8 cellular contexts compared by ENCODE assay signal in the genomic region with DNA sequence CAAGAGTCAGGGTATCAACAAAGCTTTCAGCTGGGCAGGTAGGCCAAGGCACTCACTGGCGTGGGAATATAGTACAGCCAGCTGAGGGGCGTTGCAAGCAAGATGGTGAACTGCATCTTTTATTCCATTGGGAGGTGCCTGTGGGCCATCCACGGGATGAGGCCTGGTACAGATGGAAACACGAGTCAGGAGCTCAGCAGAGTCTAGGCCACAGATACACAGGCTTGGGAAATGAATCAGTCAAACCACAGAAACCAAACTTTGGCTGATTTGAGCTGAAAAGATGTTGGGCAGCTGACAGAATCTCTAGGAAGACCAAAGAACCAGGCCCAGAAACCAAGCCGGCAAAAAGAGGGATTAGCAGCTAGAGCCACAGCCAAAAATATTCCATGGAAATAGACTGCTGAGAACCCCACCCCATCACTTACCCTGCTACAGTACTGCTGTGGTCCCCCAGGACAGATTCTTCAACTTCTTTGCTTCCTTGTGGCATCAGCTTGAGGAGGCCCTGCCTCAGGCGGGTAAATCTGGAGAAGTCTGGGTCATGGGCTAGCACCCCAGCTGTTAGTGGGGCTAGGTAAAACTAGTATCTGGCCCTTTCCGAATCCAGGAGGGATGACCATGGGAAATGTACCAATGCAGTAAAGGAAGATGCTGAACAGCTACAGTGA.
DNase-seq lines count a peak whose midpoint lies in the region; ATAC-seq and TF ChIP-seq lines count a peak whose summit lies in the region.

No MANE protein-coding gene starts in this region.

- H3K27me3 Mint-ChIP-seq in activated naive CD4-positive, alpha-beta T cell treated with anti-CD3 and anti-CD28 coated beads, Interleukin-2, amount 50 U/mL, for 24 hours, result no peaks in the 10 kb centered on the region
- H3K27me3 Mint-ChIP-seq in naive thymus-derived CD8-positive, alpha-beta T cell, result no peaks in the 10 kb centered on the region
- H3K27me3 Mint-ChIP-seq in endodermal cell (ENCODE audit: insufficient read depth), result no peaks in the 10 kb centered on the region

- TF ChIP-seq CTCF in endodermal cell (conservative IDR thresholded peaks at IDR 0.05) (no peak), lower lobe of right lung (IDR thresholded peaks at IDR 0.05) (no peak), lower leg skin (IDR thresholded peaks at IDR 0.05) (no peak)

- WGBS in endodermal cell (ENCODE audit: insufficient coverage in 1 of 2, insufficient read length in 1 of 2), 2 experiments, result 93 to 95% methylated on average over 6 to 7 of the region's 7 CpGs
- 78 to 79% methylated on average over 7 of the region's 7 CpGs for WGBS in lower leg skin, 2 donors

- H3K27ac ChIP-seq in endodermal cell (ENCODE audit: low read depth, low read length) (no peak overlapping the region), lower lobe of right lung (no peak overlapping the region)

- H3K4me3 ChIP-seq in endodermal cell (ENCODE audit: low read length) (no peak overlapping the region), lower lobe of right lung (no peak overlapping the region), lower leg skin (ENCODE audit: low read depth, poor library complexity, severe bottlenecking) (no peak overlapping the region)

- H3K9me3 ChIP-seq in endodermal cell (ENCODE audit: control insufficient read depth, low read length) (no peaks in the 10 kb centered on the region), lower lobe of right lung (no peaks in the 10 kb centered on the region)

- POLR2A ChIA-PET in naive thymus-derived CD8-positive, alpha-beta T cell (lab: Charles Lee), result interaction anchor here (0.5 to 2.2 kb wide), 5 partner anchors 10 to 201 kb away, joined by 3 to 7 read pairs (median 4); no protein-coding TSS in a partner anchor

- no peak overlapping the region for H3K9ac ChIP-seq in endodermal cell (ENCODE audit: extremely low read depth, low read length, poor library complexity, severe bottlenecking)

- peak overlapping the region; percentile 85 for H3K27ac Mint-ChIP-seq in activated naive CD4-positive, alpha-beta T cell treated with anti-CD3 and anti-CD28 coated beads, Interleukin-2, amount 50 U/mL, for 24 hours
- H3K27ac Mint-ChIP-seq in naive thymus-derived CD8-positive, alpha-beta T cell, result peak overlapping the region in 9 of 10 donors; percentile 14 to 97 (median 74)
- no peak overlapping the region for H3K27ac Mint-ChIP-seq in endodermal cell

- H3K9me3 Mint-ChIP-seq in activated naive CD4-positive, alpha-beta T cell treated with anti-CD3 and anti-CD28 coated beads, Interleukin-2, amount 50 U/mL, for 24 hours, result no peaks in the 10 kb centered on the region
- no peaks in the 10 kb centered on the region for H3K9me3 Mint-ChIP-seq in naive thymus-derived CD8-positive, alpha-beta T cell
- no peaks in the 10 kb centered on the region for H3K9me3 Mint-ChIP-seq in endodermal cell

- H3K4me1 ChIP-seq in endodermal cell (ENCODE audit: control insufficient read depth, insufficient read depth, low read length) (peaks cover 3% of the 10 kb centered on the region), lower lobe of right lung (peaks cover 11% of the 10 kb centered on the region)

- no peak overlapping the region for H3K4me3 Mint-ChIP-seq in activated naive CD4-positive, alpha-beta T cell treated with anti-CD3 and anti-CD28 coated beads, Interleukin-2, amount 50 U/mL, for 24 hours
- H3K4me3 Mint-ChIP-seq in naive thymus-derived CD8-positive, alpha-beta T cell, result peak overlapping the region in 7 of 10 donors; percentile 8 to 56 (median 34)
- H3K4me3 Mint-ChIP-seq in endodermal cell, result no peak overlapping the region

- DNase-seq in GM04503 (ENCODE audit: low read depth), result peak; percentile 95
- DNase-seq in naive thymus-derived CD8-positive, alpha-beta T cell, result no peak
- no peak for DNase-seq in endodermal cell
- DNase-seq in lower lobe of right lung, result no peak
- DNase-seq in lower leg skin (ENCODE audit: low spot score in 2 of 2), result no peak

- H3K36me3 ChIP-seq in endodermal cell (ENCODE audit: control insufficient read depth, insufficient read depth, low read length) (no peaks in the 10 kb centered on the region), lower lobe of right lung (no peaks in the 10 kb centered on the region)

- intact Hi-C loops in lower lobe of right lung (cut with DNase I) (no loop called here), lower leg skin (cut with DNase I; ENCODE audit: low total_unique reads) (loop anchor here (2.0 kb wide), 1 partner anchor 21 kb away; no protein-coding TSS in a partner anchor)

- peaks cover 13% of the 10 kb centered on the region for H3K36me3 Mint-ChIP-seq in activated naive CD4-positive, alpha-beta T cell treated with anti-CD3 and anti-CD28 coated beads, Interleukin-2, amount 50 U/mL, for 24 hours
- H3K36me3 Mint-ChIP-seq in naive thymus-derived CD8-positive, alpha-beta T cell, result peaks cover 0 to 28% (median 0%) of the 10 kb centered on the region in 3 donors
- H3K36me3 Mint-ChIP-seq in endodermal cell (ENCODE audit: low read depth), result no peaks in the 10 kb centered on the region

- ATAC-seq in HG02852 (IDR thresholded peaks at IDR 0.05; ENCODE audit: unreplicated experiment) (peak; percentile 77), GM21619 (IDR thresholded peaks at IDR 0.05; ENCODE audit: unreplicated experiment) (no peak), lower lobe of right lung (no peak)
- ATAC-seq in naive thymus-derived CD8-positive, alpha-beta T cell, result no peak

- H3K27me3 ChIP-seq in endodermal cell (ENCODE audit: control insufficient read depth, insufficient read depth, low read length, poor library complexity, severe bottlenecking) (no peaks in the 10 kb centered on the region), lower lobe of right lung (ENCODE audit: low read depth) (no peaks in the 10 kb centered on the region)

- H3K4me1 Mint-ChIP-seq in activated naive CD4-positive, alpha-beta T cell treated with anti-CD3 and anti-CD28 coated beads, Interleukin-2, amount 50 U/mL, for 24 hours, result peaks cover 89% of the 10 kb centered on the region
- H3K4me1 Mint-ChIP-seq in naive thymus-derived CD8-positive, alpha-beta T cell, result peaks cover 41 to 94% (median 80%) of the 10 kb centered on the region in 4 donors
- H3K4me1 Mint-ChIP-seq in endodermal cell, result peaks cover 9% of the 10 kb centered on the region

- no peak for TF ChIP-seq POLR2A in lower leg skin (IDR thresholded peaks at IDR 0.05)

Comparison
In these comparisons a context has a peak if more than half of its experiments do, and no peak if none do; other contexts are left out.
1. H3K4me3 Mint-ChIP-seq: peak in naive thymus-derived CD8-positive, alpha-beta T cell (7 of 10); none in activated naive CD4-positive, alpha-beta T cell treated with anti-CD3 and anti-CD28 coated beads, Interleukin-2, amount 50 U/mL, for 24 hours (single experiment) and endodermal cell (single experiment).